In genomic region chr15:58064119-58065010, GRCh38 we compare ENCODE assay signal across 1 cellular context.
TF ChIP-seq lines count a peak whose summit lies in the region.

No MANE protein-coding gene starts in this region.

TF ChIP-seq in WTC11, 78 proteins besides CTCF, POLR2A, EP300 and RAD21 (continued from another document):
- TF ChIP-seq STAT6 (CRISPR knock-in tag; conservative IDR thresholded peaks at IDR 0.05; ENCODE audit: low read depth): no peak
